Comparison of ENCODE assay signal across 10 cellular contexts in the genomic region with DNA sequence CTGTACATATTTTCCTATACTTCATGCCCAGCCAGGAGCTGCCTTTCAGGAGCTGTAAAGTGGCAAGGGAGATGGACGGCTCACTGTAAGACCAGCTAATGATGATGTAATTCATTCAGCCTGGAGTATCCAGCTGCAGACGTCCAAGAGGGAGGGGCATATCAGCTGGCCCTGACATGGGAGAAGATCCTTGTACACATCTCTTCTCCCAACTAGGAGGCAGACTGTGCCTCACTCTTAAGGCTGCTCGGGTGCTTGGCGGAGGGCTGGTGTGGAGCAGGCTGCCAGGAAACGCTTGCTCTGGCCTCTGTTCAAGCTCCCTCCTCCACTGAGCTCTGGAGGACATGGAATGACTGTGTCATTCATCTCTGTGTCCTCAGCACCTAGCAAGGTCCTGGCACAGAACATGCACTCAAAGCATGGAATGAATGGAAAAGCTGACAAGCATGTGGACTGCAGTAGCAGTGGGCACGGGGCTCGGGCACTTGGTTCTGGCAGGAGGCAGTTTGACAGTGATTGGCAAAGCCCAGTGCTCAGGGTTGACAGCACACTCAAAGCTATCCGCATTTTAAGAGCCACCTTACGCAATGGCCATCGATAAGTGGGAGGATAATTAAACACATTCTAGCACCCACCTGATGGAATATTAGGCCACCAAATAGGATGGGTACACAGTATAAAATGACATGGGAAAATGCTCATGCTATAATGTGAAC.
DNase-seq lines count a peak whose midpoint lies in the region; ATAC-seq and TF ChIP-seq lines count a peak whose summit lies in the region.
"Had no signal": no experiment of that assay in that cellular context is flagged by ENCODE, and none has a peak within 500 bp of the region (broad histone marks: within the 10 kb centered on the region; RNA-seq: fewer than 3 reads in every experiment).

No MANE protein-coding gene starts in this region.

- peaks cover 35% of the 10 kb centered on the region for H3K36me3 Mint-ChIP-seq in activated CD4-positive, alpha-beta memory T cell treated with anti-CD3 and anti-CD28 coated beads for 36 hours
- peaks cover 63% of the 10 kb centered on the region for H3K36me3 Mint-ChIP-seq in activated CD4-positive, alpha-beta memory T cell treated with anti-CD3 and anti-CD28 coated beads, Interleukin-2, amount 10 ng/mL, durations not matched to agents 7 days and 5 days (ENCODE audit: low read depth)

- peaks cover 19% of the 10 kb centered on the region for H3K4me1 Mint-ChIP-seq in activated CD4-positive, alpha-beta memory T cell treated with anti-CD3 and anti-CD28 coated beads for 36 hours (ENCODE audit: low read depth)
- H3K4me1 Mint-ChIP-seq in activated CD4-positive, alpha-beta memory T cell treated with anti-CD3 and anti-CD28 coated beads, Interleukin-2, amount 10 ng/mL, durations not matched to agents 7 days and 5 days = peaks cover 24% of the 10 kb centered on the region
- H3K4me1 Mint-ChIP-seq in stimulated activated naive CD8-positive, alpha-beta T cell treated with anti-CD3 and anti-CD28 coated beads, Interleukin-15, amount 100 ng/mL, for 72 hours = peaks cover 55% of the 10 kb centered on the region

- no peaks in the 10 kb centered on the region for H4K20me1 ChIP-seq in hepatocyte (ENCODE audit: insufficient read depth, poor library complexity, severe bottlenecking)

- H3K27me3 ChIP-seq in hepatocyte = no peaks in the 10 kb centered on the region

- no peaks in the 10 kb centered on the region for H3K27me3 Mint-ChIP-seq in activated CD4-positive, alpha-beta memory T cell treated with anti-CD3 and anti-CD28 coated beads for 36 hours
- H3K27me3 Mint-ChIP-seq in activated CD4-positive, alpha-beta memory T cell treated with anti-CD3 and anti-CD28 coated beads, Interleukin-2, amount 10 ng/mL, durations not matched to agents 7 days and 5 days = no peaks in the 10 kb centered on the region
- H3K27me3 Mint-ChIP-seq in stimulated activated naive CD8-positive, alpha-beta T cell treated with anti-CD3 and anti-CD28 coated beads, Interleukin-15, amount 100 ng/mL, for 72 hours = no peaks in the 10 kb centered on the region

- CTCF ChIA-PET in activated CD4-positive, alpha-beta memory T cell treated with anti-CD3 and anti-CD28 coated beads for 36 hours (lab: Charles Lee) = interaction anchor here (0.6 to 3.0 kb wide), 3 partner anchors 15 to 103 kb away, joined by 3 to 34 read pairs (median 4); no protein-coding TSS in a partner anchor
- CTCF ChIA-PET in activated CD4-positive, alpha-beta memory T cell treated with anti-CD3 and anti-CD28 coated beads, Interleukin-2, amount 10 ng/mL, durations not matched to agents 7 days and 5 days (lab: Charles Lee) = interaction anchor here (4.1 kb wide), 1 partner anchor 103 kb away, joined by 26 read pairs; no protein-coding TSS in a partner anchor

- POLR2A ChIA-PET in activated CD4-positive, alpha-beta memory T cell treated with anti-CD3 and anti-CD28 coated beads for 36 hours (lab: Charles Lee) = no interaction called here
- POLR2A ChIA-PET in activated CD4-positive, alpha-beta memory T cell treated with anti-CD3 and anti-CD28 coated beads, Interleukin-2, amount 10 ng/mL, durations not matched to agents 7 days and 5 days (lab: Charles Lee) = no interaction called here

- H2AFZ ChIP-seq in hepatocyte = no peak overlapping the region

- no peak for DNase-seq in activated CD4-positive, alpha-beta memory T cell treated with anti-CD3 and anti-CD28 coated beads for 36 hours
- no peak for DNase-seq in activated CD4-positive, alpha-beta memory T cell treated with anti-CD3 and anti-CD28 coated beads, Interleukin-2, amount 10 ng/mL, durations not matched to agents 7 days and 5 days
- DNase-seq in amniotic stem cell (lab: John Stamatoyannopoulos, UW) (peak; percentile 20), hepatocyte (ENCODE audit: low spot score) (peak; percentile 84), T-helper 9 cell (no peak)
- DNase-seq in stimulated activated naive CD8-positive, alpha-beta T cell treated with anti-CD3 and anti-CD28 coated beads, Interleukin-15, amount 100 ng/mL, for 72 hours = no peak
- DNase-seq: DND-41, natural killer cell had no signal

- no peaks in the 10 kb centered on the region for H3K9me3 ChIP-seq in hepatocyte (ENCODE audit: low read depth)

- H3K79me2 ChIP-seq in hepatocyte = peaks cover 6% of the 10 kb centered on the region

- peak overlapping the region; percentile 37 for H3K27ac ChIP-seq in hepatocyte

- H3K9me2 ChIP-seq in hepatocyte (replicated peaks; ENCODE audit: insufficient read depth) = no peaks in the 10 kb centered on the region

- H3K27ac Mint-ChIP-seq in activated CD4-positive, alpha-beta memory T cell treated with anti-CD3 and anti-CD28 coated beads for 36 hours = peak overlapping the region; percentile 25
- no peak overlapping the region for H3K27ac Mint-ChIP-seq in activated CD4-positive, alpha-beta memory T cell treated with anti-CD3 and anti-CD28 coated beads, Interleukin-2, amount 10 ng/mL, durations not matched to agents 7 days and 5 days
- peak overlapping the region; percentile 12 to 73 for H3K27ac Mint-ChIP-seq in stimulated activated naive CD8-positive, alpha-beta T cell treated with anti-CD3 and anti-CD28 coated beads, Interleukin-15, amount 100 ng/mL, for 72 hours
- H3K27ac Mint-ChIP-seq: natural killer cell had no signal

- no peaks in the 10 kb centered on the region for H3K9me3 Mint-ChIP-seq in activated CD4-positive, alpha-beta memory T cell treated with anti-CD3 and anti-CD28 coated beads for 36 hours
- H3K9me3 Mint-ChIP-seq in activated CD4-positive, alpha-beta memory T cell treated with anti-CD3 and anti-CD28 coated beads, Interleukin-2, amount 10 ng/mL, durations not matched to agents 7 days and 5 days = no peaks in the 10 kb centered on the region
- no peaks in the 10 kb centered on the region for H3K9me3 Mint-ChIP-seq in stimulated activated naive CD8-positive, alpha-beta T cell treated with anti-CD3 and anti-CD28 coated beads, Interleukin-15, amount 100 ng/mL, for 72 hours
- H3K9me3 Mint-ChIP-seq: natural killer cell had no signal

- intact Hi-C loops in activated CD4-positive, alpha-beta memory T cell treated with anti-CD3 and anti-CD28 coated beads for 36 hours (cut with micrococcal nuclease) = no loop called here

- no peak for ATAC-seq in stimulated activated naive CD8-positive, alpha-beta T cell treated with anti-CD3 and anti-CD28 coated beads, Interleukin-15, amount 100 ng/mL, for 72 hours
- ATAC-seq in HG03025 (IDR thresholded peaks at IDR 0.05; ENCODE audit: low FRiP score, unreplicated experiment) (no peak), HG02970 (IDR thresholded peaks at IDR 0.05; ENCODE audit: low FRiP score, unreplicated experiment) (no peak)

- peaks cover 5% of the 10 kb centered on the region for H3K4me1 ChIP-seq in hepatocyte (ENCODE audit: insufficient read depth)

- H3K36me3 ChIP-seq in hepatocyte (replicated peaks; ENCODE audit: insufficient read depth, low read depth) = no peaks in the 10 kb centered on the region

- 62% methylated on average over 10 of the region's 10 CpGs for WGBS in hepatocyte (ENCODE audit: low lambda C conversion rate, missing lambda C conversion rate)

- no peak overlapping the region for H3K4me3 Mint-ChIP-seq in activated CD4-positive, alpha-beta memory T cell treated with anti-CD3 and anti-CD28 coated beads for 36 hours
- H3K4me3 Mint-ChIP-seq in activated CD4-positive, alpha-beta memory T cell treated with anti-CD3 and anti-CD28 coated beads, Interleukin-2, amount 10 ng/mL, durations not matched to agents 7 days and 5 days = no peak overlapping the region
- no peak overlapping the region for H3K4me3 Mint-ChIP-seq in stimulated activated naive CD8-positive, alpha-beta T cell treated with anti-CD3 and anti-CD28 coated beads, Interleukin-15, amount 100 ng/mL, for 72 hours
- H3K4me3 Mint-ChIP-seq: natural killer cell had no signal

- no peak overlapping the region for H3K4me3 ChIP-seq in hepatocyte

- no peak overlapping the region for H3K4me2 ChIP-seq in hepatocyte

- TF ChIP-seq CTCF in hepatocyte (IDR thresholded peaks at IDR 0.05; ENCODE audit: poor library complexity) = peak; percentile 37

Comparison
In these comparisons a context has a peak if more than half of its experiments do, and no peak if none do; other contexts are left out.
1. DNase-seq: peak in amniotic stem cell (single experiment) and hepatocyte (single experiment); none in activated CD4-positive, alpha-beta memory T cell treated with anti-CD3 and anti-CD28 coated beads for 36 hours (single experiment), activated CD4-positive, alpha-beta memory T cell treated with anti-CD3 and anti-CD28 coated beads, Interleukin-2, amount 10 ng/mL, durations not matched to agents 7 days and 5 days (single experiment), stimulated activated naive CD8-positive, alpha-beta T cell treated with anti-CD3 and anti-CD28 coated beads, Interleukin-15, amount 100 ng/mL, for 72 hours (0 of 2) and T-helper 9 cell (single experiment).